8 cellular contexts compared by ENCODE assay signal in the genomic region with DNA sequence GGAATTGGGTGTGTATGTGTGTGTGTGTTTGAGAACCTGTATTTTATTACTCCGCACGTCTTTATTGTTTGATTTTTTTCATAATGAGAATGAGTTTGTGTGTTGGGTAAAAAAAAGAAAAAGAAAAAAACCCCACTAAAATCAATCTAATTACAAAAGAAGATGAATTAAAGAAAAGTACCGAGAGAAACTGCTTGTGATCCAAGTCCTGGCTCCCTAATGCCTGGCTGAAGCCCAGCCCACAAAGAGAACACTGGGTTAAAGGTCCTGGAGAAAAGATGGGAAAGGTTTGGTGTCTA. TPM values are rescaled to one million over a fixed set of nuclear protein-coding genes. Genes with fewer than 3 reads are reported as not detected.
DNase-seq lines count a peak whose midpoint lies in the region; ATAC-seq and TF ChIP-seq lines count a peak whose summit lies in the region.

No MANE protein-coding gene starts in this region.

- H3K4me1 ChIP-seq in psoas muscle, result peaks cover 21% of the 10 kb centered on the region

- CTCF ChIA-PET in RWPE1 (lab: Yijun Ruan, JAX), result interaction anchor here (0.7 to 2.0 kb wide), 2 partner anchors 15 to 63 kb away, joined by 10 read pairs; a partner anchor contains a TSS

- peak overlapping the region; percentile 85 for H3K27ac ChIP-seq in RWPE1
- peak overlapping the region; percentile 87 for H3K27ac ChIP-seq in psoas muscle

- DNase-seq in RWPE1 (ENCODE audit: low spot score) (no peak), fibroblast of the aortic adventitia (ENCODE audit: low read depth) (no peak), psoas muscle (no peak), middle frontal gyrus (ENCODE audit: extremely low spot score, low spot score) (no peak), NCI-H1092 (lab: John Stamatoyannopoulos, UW) (no peak)
- no peak for DNase-seq in stimulated activated CD4-positive, alpha-beta T cell treated with anti-CD3 and anti-CD28 coated beads, Interleukin-4, amount 100 ng/mL, for 24 hours

- ATAC-seq in psoas muscle, result no peak
- no peak for ATAC-seq in HG03565 (IDR thresholded peaks at IDR 0.05; ENCODE audit: unreplicated experiment)

- no peak for TF ChIP-seq CTCF in RWPE1 (conservative IDR thresholded peaks at IDR 0.05; ENCODE audit: low read depth)
- no peak for TF ChIP-seq CTCF in fibroblast of the aortic adventitia (IDR thresholded peaks at IDR 0.05; ENCODE audit: insufficient read depth, low read length)
- TF ChIP-seq CTCF in psoas muscle (IDR thresholded peaks at IDR 0.05), result no peak

- WGBS in psoas muscle, 3 donors, result 29 to 40% (median 32%) methylated on average over 3 of the region's 3 CpGs

- POLR2A ChIA-PET in RWPE1 (lab: Yijun Ruan, JAX; ENCODE audit: low non-redundant PET), result interaction anchor here (0.7 to 1.6 kb wide), 4 partner anchors 15 to 234 kb away, joined by 3 to 12 read pairs (median 4); a partner anchor contains a TSS

- H3K4me3 ChIP-seq in GM08714 (ENCODE audit: low read length) (peak overlapping the region; percentile 69), fibroblast of the aortic adventitia (ENCODE audit: low read depth, low read length) (peak overlapping the region; percentile 95), psoas muscle (peak overlapping the region; percentile 88)

- intact Hi-C loops in psoas muscle (cut with DNase I), result no loop called here

- no peaks in the 10 kb centered on the region for H3K27me3 ChIP-seq in psoas muscle (ENCODE audit: insufficient read depth in 3 of 3, low read length in 2 of 3)

- H3K9me3 ChIP-seq in psoas muscle, result no peaks in the 10 kb centered on the region

- peaks cover 0 to 36% of the 10 kb centered on the region in 2 donors for H3K36me3 ChIP-seq in psoas muscle (ENCODE audit: insufficient read depth in 1 of 2, low read depth in 1 of 2)

RNA-seq across cellular contexts. Expression of a gene that starts 0.6 kb away (rescaled TPM):
- total RNA-seq in fibroblast of the aortic adventitia (ENCODE audit: low replicate concordance), result 18.5 and 19.9 TPM in 2 replicates
- 10 to 100 TPM; 17.8 to 30.2 (median 26.7) TPM for total RNA-seq in psoas muscle
- 10 to 100 TPM; 12.1 to 23.8 (median 20.6) TPM for polyA plus RNA-seq in psoas muscle

RNA-seq across cellular contexts. Expression of a gene that starts 3.4 kb away (rescaled TPM):
- 6.6 and 10.9 TPM in 2 replicates for total RNA-seq in fibroblast of the aortic adventitia (ENCODE audit: low replicate concordance)
- 10 to 100 TPM in 2 of 4 donors, 1 to 10 TPM in 2; 6.4 to 15.2 (median 9.5) TPM for total RNA-seq in psoas muscle
- polyA plus RNA-seq in psoas muscle, result 10 to 100 TPM in 1 of 3 donors, 1 to 10 TPM in 2; 5.6 to 23.1 (median 9.9) TPM

RNA-seq across cellular contexts. Expression of a gene that starts 15.2 kb away (rescaled TPM):
- total RNA-seq in fibroblast of the aortic adventitia (ENCODE audit: low replicate concordance), result 44.8 and 53.4 TPM in 2 replicates
- total RNA-seq in psoas muscle, result 10 to 100 TPM; 65.2 to 84.0 (median 79.6) TPM
- polyA plus RNA-seq in psoas muscle, result 100 to 1,000 TPM in 2 of 3 donors, 10 to 100 TPM in 1; 73.6 to 104 (median 102) TPM

RNA-seq across cellular contexts. Expression of a gene that starts 20.1 kb away (rescaled TPM):
- total RNA-seq in fibroblast of the aortic adventitia (ENCODE audit: low replicate concordance) (7.0 and 7.5 TPM in 2 replicates), psoas muscle (10 to 100 TPM in 2 of 4 donors, 1 to 10 TPM in 2; 6.3 to 13.4 (median 9.6) TPM)
- 1 to 10 TPM; 3.5 to 4.8 (median 4.5) TPM for polyA plus RNA-seq in psoas muscle

RNA-seq across cellular contexts. Expression of a gene that starts 46.6 kb away (rescaled TPM):
- 9.6 and 13.4 TPM in 2 replicates for total RNA-seq in fibroblast of the aortic adventitia (ENCODE audit: low replicate concordance)
- 1 to 10 TPM in 3 of 4 donors, under 1 TPM in 1; 0.95 to 6.3 (median 1.8) TPM for total RNA-seq in psoas muscle
- polyA plus RNA-seq in psoas muscle, result 1 to 10 TPM; 1.1 to 1.4 (median 1.2) TPM
